13 cellular contexts compared by ENCODE assay signal in the genomic region with DNA sequence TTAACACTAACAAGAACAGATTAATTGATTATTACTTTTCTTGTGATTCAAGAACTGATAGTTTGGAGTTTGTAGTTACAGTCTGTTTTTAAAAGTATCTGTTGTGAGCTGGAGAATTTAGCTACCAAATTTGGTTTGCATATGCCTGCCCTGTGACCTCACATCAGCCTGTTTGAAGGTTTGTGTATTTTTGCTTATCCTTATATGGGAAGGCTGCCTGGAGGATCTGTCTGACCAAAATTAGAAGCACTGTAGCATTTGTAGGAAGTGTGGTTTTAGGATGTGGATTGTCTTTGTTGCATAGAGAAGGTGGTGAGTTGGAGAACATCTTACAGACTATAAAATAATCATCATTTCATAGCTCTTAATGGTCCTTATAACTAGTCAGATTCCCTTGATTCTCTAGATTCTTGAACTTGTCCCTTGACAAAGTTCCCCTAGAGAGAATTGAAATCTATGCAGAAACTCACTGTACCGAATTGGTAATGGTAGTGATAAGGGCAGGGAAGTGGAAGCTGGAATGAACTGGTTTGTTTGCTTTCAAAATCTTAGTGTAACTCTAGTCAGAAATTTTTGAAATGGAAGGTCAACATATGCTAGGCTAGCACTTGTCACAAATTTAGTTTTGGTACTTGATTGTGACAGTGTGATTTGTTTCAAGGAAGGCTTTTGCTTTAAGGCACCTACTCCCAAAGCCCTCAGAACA. TPM values are rescaled to one million over a fixed set of nuclear protein-coding genes. Genes with fewer than 3 reads are reported as not detected.
DNase-seq lines count a peak whose midpoint lies in the region; ATAC-seq and TF ChIP-seq lines count a peak whose summit lies in the region.
"Had no signal": no experiment of that assay in that cellular context is flagged by ENCODE, and none has a peak within 500 bp of the region (broad histone marks: within the 10 kb centered on the region; RNA-seq: fewer than 3 reads in every experiment).

No MANE protein-coding gene starts in this region.

- intact Hi-C loops in sciatic nerve (cut with DNase I) = no loop called here

- no peaks in the 10 kb centered on the region for H3F3A ChIP-seq in neural progenitor cell (ENCODE audit: low read depth)

- H3K4me1 Mint-ChIP-seq in neural progenitor cell = peaks cover 4% of the 10 kb centered on the region
- H3K4me1 Mint-ChIP-seq in stimulated activated naive CD8-positive, alpha-beta T cell treated with anti-CD3 and anti-CD28 coated beads, Interleukin-15, amount 100 ng/mL, for 72 hours = peaks cover 7% of the 10 kb centered on the region

- H3K27me3 ChIP-seq in adipocyte (replicated peaks; ENCODE audit: control insufficient read depth, insufficient read depth, low read length) (no peaks in the 10 kb centered on the region), gastroesophageal sphincter (no peaks in the 10 kb centered on the region), neural progenitor cell (no peaks in the 10 kb centered on the region)
- H3K27me3 ChIP-seq: SJCRH30 had no signal

- peak; percentile 60 for ATAC-seq in gastroesophageal sphincter
- ATAC-seq in sciatic nerve = peak; percentile 34
- no peak for ATAC-seq in stimulated activated naive CD8-positive, alpha-beta T cell treated with anti-CD3 and anti-CD28 coated beads, Interleukin-15, amount 100 ng/mL, for 72 hours
- no peak for ATAC-seq in HG03469 (IDR thresholded peaks at IDR 0.05; ENCODE audit: unreplicated experiment)

- DNase-seq in EL (peak; percentile 33), adipocyte (ENCODE audit: low read depth) (peak; percentile 59), sciatic nerve (ENCODE audit: low spot score) (no peak), neural progenitor cell (ENCODE audit: low spot score) (no peak)
- no peak for DNase-seq in stimulated activated naive CD8-positive, alpha-beta T cell treated with anti-CD3 and anti-CD28 coated beads, Interleukin-15, amount 100 ng/mL, for 72 hours
- DNase-seq in activated naive CD4-positive, alpha-beta T cell (lab: John Stamatoyannopoulos, UW) = no peak
- DNase-seq: activated CD4-positive, alpha-beta T cell treated with anti-CD3 and anti-CD28 coated beads, Interleukin-2, amount 10 ng/mL, durations not matched to agents 24 days and 14 days; erythroblast; NCI-H446 treated with DMSO at 0.1 percent for 48 hours; SJCRH30; stimulated activated naive CD4-positive, alpha-beta T cell treated with Interleukin-2 at 50 U/mL for 16 hours had no signal

- H3K4me3 ChIP-seq in adipocyte (ENCODE audit: low read length) (peak overlapping the region; percentile 39), gastroesophageal sphincter (no peak overlapping the region), neural progenitor cell (no peak overlapping the region)
- H3K4me3 ChIP-seq: SJCRH30 had no signal

- H3K4me2 ChIP-seq in neural progenitor cell = no peak overlapping the region

- H3K36me3 ChIP-seq in adipocyte (ENCODE audit: control insufficient read depth, insufficient read depth, low read length, severe bottlenecking) (no peaks in the 10 kb centered on the region), gastroesophageal sphincter (no peaks in the 10 kb centered on the region), neural progenitor cell (no peaks in the 10 kb centered on the region)
- H3K36me3 ChIP-seq: SJCRH30 had no signal

- H4K20me1 ChIP-seq in neural progenitor cell (ENCODE audit: low read depth) = no peaks in the 10 kb centered on the region

- peak overlapping the region; percentile 56 for H3K9ac ChIP-seq in adipocyte (ENCODE audit: low read length)
- no peak overlapping the region for H3K9ac ChIP-seq in neural progenitor cell

- H3K27ac Mint-ChIP-seq in neural progenitor cell = no peak overlapping the region
- peak overlapping the region in 1 of 2 donors; percentile 40 for H3K27ac Mint-ChIP-seq in stimulated activated naive CD8-positive, alpha-beta T cell treated with anti-CD3 and anti-CD28 coated beads, Interleukin-15, amount 100 ng/mL, for 72 hours
- H3K27ac Mint-ChIP-seq: activated CD4-positive, alpha-beta T cell treated with anti-CD3 and anti-CD28 coated beads, Interleukin-2, amount 10 ng/mL, durations not matched to agents 24 days and 14 days had no signal

- no peaks in the 10 kb centered on the region for H3K36me3 Mint-ChIP-seq in neural progenitor cell

- no peaks in the 10 kb centered on the region for H3K27me3 Mint-ChIP-seq in neural progenitor cell (ENCODE audit: insufficient read depth, low read depth)
- H3K27me3 Mint-ChIP-seq in stimulated activated naive CD8-positive, alpha-beta T cell treated with anti-CD3 and anti-CD28 coated beads, Interleukin-15, amount 100 ng/mL, for 72 hours = no peaks in the 10 kb centered on the region
- H3K27me3 Mint-ChIP-seq: activated CD4-positive, alpha-beta T cell treated with anti-CD3 and anti-CD28 coated beads, Interleukin-2, amount 10 ng/mL, durations not matched to agents 24 days and 14 days had no signal

- TF ChIP-seq CTCF in gastroesophageal sphincter (IDR thresholded peaks at IDR 0.05) = no peak
- TF ChIP-seq CTCF in neural progenitor cell (IDR thresholded peaks at IDR 0.05) = no peak

- no peaks in the 10 kb centered on the region for H3K79me2 ChIP-seq in neural progenitor cell (ENCODE audit: low read depth)

- H3K4me1 ChIP-seq in adipocyte (ENCODE audit: control insufficient read depth, insufficient read depth, low read length) = peaks cover 26% of the 10 kb centered on the region
- peaks cover 0 to 69% (median 0%) of the 10 kb centered on the region in 3 donors for H3K4me1 ChIP-seq in gastroesophageal sphincter
- no peaks in the 10 kb centered on the region for H3K4me1 ChIP-seq in neural progenitor cell
- H3K4me1 ChIP-seq: SJCRH30 had no signal

- no peaks in the 10 kb centered on the region for H3K9me3 Mint-ChIP-seq in neural progenitor cell
- no peaks in the 10 kb centered on the region for H3K9me3 Mint-ChIP-seq in stimulated activated naive CD8-positive, alpha-beta T cell treated with anti-CD3 and anti-CD28 coated beads, Interleukin-15, amount 100 ng/mL, for 72 hours
- H3K9me3 Mint-ChIP-seq: activated CD4-positive, alpha-beta T cell treated with anti-CD3 and anti-CD28 coated beads, Interleukin-2, amount 10 ng/mL, durations not matched to agents 24 days and 14 days had no signal

- H3K9me3 ChIP-seq in adipocyte (ENCODE audit: control insufficient read depth, low read length) = peaks cover 4% of the 10 kb centered on the region
- H3K9me3 ChIP-seq in gastroesophageal sphincter = no peaks in the 10 kb centered on the region
- H3K9me3 ChIP-seq in neural progenitor cell (ENCODE audit: low read depth) = no peaks in the 10 kb centered on the region
- H3K9me3 ChIP-seq: SJCRH30 had no signal

- H3K27ac ChIP-seq in gastroesophageal sphincter = peak overlapping the region; percentile 77 to 85 (median 80)
- no peak overlapping the region for H3K27ac ChIP-seq in neural progenitor cell
- H3K27ac ChIP-seq: SJCRH30 had no signal

- WGBS in gastroesophageal sphincter (ENCODE audit: low coverage in 1 of 2), 2 donors = 17 to 20% methylated on average over 1 of the region's 1 CpG

- no peak overlapping the region for H2AFZ ChIP-seq in neural progenitor cell (replicated peaks)

- TF ChIP-seq EP300 in gastroesophageal sphincter (IDR thresholded peaks at IDR 0.05) = no peak

- no peak overlapping the region for H3K4me3 Mint-ChIP-seq in neural progenitor cell
- H3K4me3 Mint-ChIP-seq in stimulated activated naive CD8-positive, alpha-beta T cell treated with anti-CD3 and anti-CD28 coated beads, Interleukin-15, amount 100 ng/mL, for 72 hours = no peak overlapping the region
- H3K4me3 Mint-ChIP-seq: activated CD4-positive, alpha-beta T cell treated with anti-CD3 and anti-CD28 coated beads, Interleukin-2, amount 10 ng/mL, durations not matched to agents 24 days and 14 days had no signal

- TF ChIP-seq POLR2A in gastroesophageal sphincter (IDR thresholded peaks at IDR 0.05) = no peak

RNA-seq across cellular contexts. Expression of gene SH3BGRL, which starts 57.3 kb away (rescaled TPM):
- total RNA-seq in gastroesophageal sphincter (100 to 1,000 TPM; 266 to 380 (median 359) TPM), sciatic nerve (124 TPM), neural progenitor cell (ENCODE audit: low replicate concordance) (79.8 and 127 TPM in 2 replicates)

RNA-seq across cellular contexts. Expression of gene HMGN5, which starts 57.4 kb away (rescaled TPM):
- total RNA-seq in gastroesophageal sphincter (10 to 100 TPM in 1 of 4 donors, 1 to 10 TPM in 3; 4.0 to 14.3 (median 5.8) TPM), sciatic nerve (9.5 TPM), neural progenitor cell (ENCODE audit: low replicate concordance) (1.9 and 2.3 TPM in 2 replicates)

Comparison
In these comparisons a context has a peak if more than half of its experiments do, and no peak if none do; other contexts are left out.
1. DNase-seq: peak in EL (single experiment) and adipocyte (single experiment); none in sciatic nerve (single experiment), neural progenitor cell (single experiment), stimulated activated naive CD8-positive, alpha-beta T cell treated with anti-CD3 and anti-CD28 coated beads, Interleukin-15, amount 100 ng/mL, for 72 hours (0 of 2) and activated naive CD4-positive, alpha-beta T cell (0 of 4).
2. ATAC-seq: peak in gastroesophageal sphincter (single experiment) and sciatic nerve (single experiment); none in stimulated activated naive CD8-positive, alpha-beta T cell treated with anti-CD3 and anti-CD28 coated beads, Interleukin-15, amount 100 ng/mL, for 72 hours (single experiment) and HG03469 (single experiment).